22 cellular contexts compared by ENCODE assay signal in genomic region chr10:125786547-125786946, GRCh38. TPM values are rescaled to one million over a fixed set of nuclear protein-coding genes. Genes with fewer than 3 reads are reported as not detected.
DNase-seq lines count a peak whose midpoint lies in the region; ATAC-seq and TF ChIP-seq lines count a peak whose summit lies in the region.
"Had no signal": no experiment of that assay in that cellular context is flagged by ENCODE, and none has a peak within 500 bp of the region (broad histone marks: within the 10 kb centered on the region; RNA-seq: fewer than 3 reads in every experiment).

No MANE protein-coding gene starts in this region.

- peak overlapping the region; percentile 12 for H3K27ac Mint-ChIP-seq in nephron progenitor cell
- H3K27ac Mint-ChIP-seq: activated B cell treated with CpG ODN at 0.5 μM for 24 hours had no signal

- H3K4me1 Mint-ChIP-seq in nephron progenitor cell, result peaks cover 39% of the 10 kb centered on the region
- H3K4me1 Mint-ChIP-seq in activated T-cell treated with anti-CD3 and anti-CD28 coated beads, Interleukin-2, amount 50 U/mL, for 4 hours (ENCODE audit: low read depth), result peaks cover 13% of the 10 kb centered on the region
- H3K4me1 Mint-ChIP-seq: activated B cell treated with CpG ODN at 0.5 μM for 24 hours had no signal

- ATAC-seq in GM18511 (IDR thresholded peaks at IDR 0.05; ENCODE audit: unreplicated experiment) (peak; percentile 59), GM21529 (IDR thresholded peaks at IDR 0.05; ENCODE audit: unreplicated experiment) (peak; percentile 42), HG03432 (IDR thresholded peaks at IDR 0.05; ENCODE audit: unreplicated experiment) (peak; percentile 41)
- no peak for ATAC-seq in activated T-cell treated with anti-CD3 and anti-CD28 coated beads, Interleukin-2, amount 50 U/mL, for 4 hours
- ATAC-seq: body of pancreas; esophagus mucosa; lower lobe of right lung; stimulated activated effector memory CD8-positive, alpha-beta T cell treated with anti-CD3 and anti-CD28 coated beads, Interleukin-12 subunit alpha, Interleukin-12 subunit beta, amount 100 ng/mL, for 72 hours had no signal

- H3K27me3 Mint-ChIP-seq in nephron progenitor cell (ENCODE audit: low read depth, poor library complexity), result peaks cover 3% of the 10 kb centered on the region
- no peaks in the 10 kb centered on the region for H3K27me3 Mint-ChIP-seq in activated T-cell treated with anti-CD3 and anti-CD28 coated beads, Interleukin-2, amount 50 U/mL, for 4 hours (ENCODE audit: low read depth)
- H3K27me3 Mint-ChIP-seq: activated B cell treated with CpG ODN at 0.5 μM for 24 hours had no signal

- H3K36me3 Mint-ChIP-seq in nephron progenitor cell (ENCODE audit: low read depth), result peaks cover 34% of the 10 kb centered on the region
- peaks cover 11% of the 10 kb centered on the region for H3K36me3 Mint-ChIP-seq in activated T-cell treated with anti-CD3 and anti-CD28 coated beads, Interleukin-2, amount 50 U/mL, for 4 hours (ENCODE audit: insufficient read depth)

- H3K9me3 Mint-ChIP-seq in nephron progenitor cell, result peaks cover 2% of the 10 kb centered on the region
- H3K9me3 Mint-ChIP-seq in activated T-cell treated with anti-CD3 and anti-CD28 coated beads, Interleukin-2, amount 50 U/mL, for 4 hours, result no peaks in the 10 kb centered on the region
- H3K9me3 Mint-ChIP-seq: activated B cell treated with CpG ODN at 0.5 μM for 24 hours; stimulated activated effector memory CD8-positive, alpha-beta T cell treated with anti-CD3 and anti-CD28 coated beads, Interleukin-12 subunit alpha, Interleukin-12 subunit beta, amount 100 ng/mL, for 72 hours had no signal

- DNase-seq in nephron progenitor cell, result no peak
- no peak for DNase-seq in NCI-H748 treated with DMSO at 0.1 percent for 48 hours (lab: John Stamatoyannopoulos, UW)
- DNase-seq in activated T-cell treated with anti-CD3 and anti-CD28 coated beads, Interleukin-2, amount 50 U/mL, for 4 hours, result no peak
- DNase-seq in hypothalamus (lab: John Stamatoyannopoulos, UW), result no peak
- DNase-seq: activated B cell treated with CpG ODN at 0.5 μM for 24 hours; activated CD4-positive, alpha-beta T cell treated with anti-CD3 and anti-CD28 coated beads, Interleukin-2, amount 50 U/mL, for 48 hours; activated effector memory CD4-positive, alpha-beta T cell treated with anti-CD3 and anti-CD28 coated beads, Interleukin-2, amount 50 U/mL, for 16 hours; body of pancreas; DND-41; effector memory CD4-positive, alpha-beta T cell; foreskin melanocyte; HCEC 1CT; lower lobe of right lung; T-helper 9 cell had no signal

- TF ChIP-seq CTCF in nephron progenitor cell (IDR thresholded peaks at IDR 0.05), result no peak

- H3K4me3 Mint-ChIP-seq in nephron progenitor cell, result no peak overlapping the region
- H3K4me3 Mint-ChIP-seq in activated T-cell treated with anti-CD3 and anti-CD28 coated beads, Interleukin-2, amount 50 U/mL, for 4 hours, result no peak overlapping the region
- H3K4me3 Mint-ChIP-seq: activated B cell treated with CpG ODN at 0.5 μM for 24 hours; stimulated activated effector memory CD8-positive, alpha-beta T cell treated with anti-CD3 and anti-CD28 coated beads, Interleukin-12 subunit alpha, Interleukin-12 subunit beta, amount 100 ng/mL, for 72 hours had no signal

RNA-seq across cellular contexts. Expression of gene MMP21, which starts 10.9 kb away (rescaled TPM):
- total RNA-seq in activated T-cell treated with anti-CD3 and anti-CD28 coated beads, Interleukin-2, amount 50 U/mL, for 4 hours, result not detected
- total RNA-seq: body of pancreas, hepatocyte, lower lobe of right lung, MCF 10A, prostate gland had no signal

RNA-seq across cellular contexts. Expression of gene UROS, which starts 36.5 kb away (rescaled TPM):
- total RNA-seq in activated T-cell treated with anti-CD3 and anti-CD28 coated beads, Interleukin-2, amount 50 U/mL, for 4 hours, result 10 to 100 TPM; 28.0 to 35.1 (median 32.8) TPM

RNA-seq across cellular contexts. Expression of gene BCCIP, which starts 36.8 kb away (rescaled TPM):
- 100 to 1,000 TPM; 159 to 175 (median 166) TPM for total RNA-seq in activated T-cell treated with anti-CD3 and anti-CD28 coated beads, Interleukin-2, amount 50 U/mL, for 4 hours

Comparison
In these comparisons a context has a peak if more than half of its experiments do, and no peak if none do; other contexts are left out.
1. ATAC-seq: peak in GM18511 (single experiment), GM21529 (single experiment) and HG03432 (single experiment); none in activated T-cell treated with anti-CD3 and anti-CD28 coated beads, Interleukin-2, amount 50 U/mL, for 4 hours (0 of 2).